In the genomic region with DNA sequence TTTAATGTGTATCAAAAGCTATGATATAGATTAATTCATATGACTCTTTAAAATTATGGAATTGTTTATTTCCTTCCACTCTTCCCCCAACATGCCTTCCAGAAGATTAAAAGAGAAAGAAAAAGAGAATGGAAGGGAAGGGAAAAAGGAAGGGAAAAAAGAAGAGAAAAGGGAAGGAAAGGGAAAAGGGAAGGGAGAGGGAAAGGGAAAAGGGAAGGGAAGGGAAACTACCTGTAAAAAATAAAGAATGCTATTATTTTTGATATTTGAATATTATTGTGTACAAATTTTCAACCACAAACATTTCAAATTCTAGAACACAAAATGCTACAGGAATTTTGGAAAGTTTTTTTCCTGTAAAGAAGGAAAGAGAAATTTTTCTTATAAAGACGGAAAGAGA, we compare ENCODE assay signal across 11 cellular contexts.
"Had no signal": no experiment of that assay in that cellular context is flagged by ENCODE, and none has a peak within 500 bp of the region (broad histone marks: within the 10 kb centered on the region; RNA-seq: fewer than 3 reads in every experiment).

No MANE protein-coding gene starts in this region.

- H3K9me3 Mint-ChIP-seq: GM23338, H9 had no signal

- H3K4me1 ChIP-seq: HAP-1 had no signal

- DNase-seq: GM23248, GOT3, H7, H9, HCEC 1CT, HFFc6 had no signal

- H3K27ac Mint-ChIP-seq: GM23338, HFFc6 had no signal

- H3K4me3 Mint-ChIP-seq: GM23338, H9, HFFc6 had no signal

- H3K9ac ChIP-seq: GM23248 had no signal

- H2AFZ ChIP-seq: GM23248, GM23338 had no signal

- ATAC-seq: GM23338, HCT116 had no signal

- FAIRE-seq: H1, H54 had no signal

- H3K9me3 ChIP-seq: HAP-1 had no signal

- H3K4me3 ChIP-seq: GM23248, GM23338, HAP-1 had no signal

- H3K36me3 ChIP-seq: HAP-1 had no signal

- H3K4me2 ChIP-seq: GM23338 had no signal

- H3K27ac ChIP-seq: GM23248 had no signal
